ENCODE assay signal across 1 cellular context in genomic region chr1:211612786-211613107, GRCh38.
TF ChIP-seq lines count a peak whose summit lies in the region.

No MANE protein-coding gene starts in this region.

TF ChIP-seq in IMR-90, 13 proteins besides CTCF, POLR2A, EP300 and RAD21:
- TF ChIP-seq SMC3 (IDR thresholded peaks at IDR 0.05; ENCODE audit: low read depth, low read length) = no peak
- TF ChIP-seq BHLHE40 (IDR thresholded peaks at IDR 0.05; ENCODE audit: low read depth, low read length) = no peak
